Comparison of ENCODE assay signal across 9 cellular contexts in genomic region chr21:42666023-42666747, GRCh38. TPM values are rescaled to one million over a fixed set of nuclear protein-coding genes. Genes with fewer than 3 reads are reported as not detected.
DNase-seq lines count a peak whose midpoint lies in the region; ATAC-seq and TF ChIP-seq lines count a peak whose summit lies in the region.
"Had no signal": no experiment of that assay in that cellular context is flagged by ENCODE, and none has a peak within 500 bp of the region (broad histone marks: within the 10 kb centered on the region; RNA-seq: fewer than 3 reads in every experiment).

No MANE protein-coding gene starts in this region.

- H3K9me3 Mint-ChIP-seq in activated T-helper 1 cell treated with anti-CD3 and anti-CD28 coated beads, Interleukin-12 subunit alpha, Interleukin-12 subunit beta, Interleukin-2, Interleukin-4 antibody, amounts not matched to agents 30 ng/mL and 10 ng/mL and 1 ng/mL, durations not matched to agents 14 hours and 24 hours and 36 hours, result no peaks in the 10 kb centered on the region

- ATAC-seq in SK-N-SH treated with all-trans-retinoic acid at 6 μM for 48 hours (no peak), PC-3 (no peak)

- H3K36me3 ChIP-seq in SK-N-SH (replicated peaks in 1 of 2; ENCODE audit: control insufficient read depth in 1 of 2, insufficient read depth in 2 of 2, low read length in 1 of 2), result no peaks in the 10 kb centered on the region
- no peaks in the 10 kb centered on the region for H3K36me3 ChIP-seq in PC-3 (ENCODE audit: low read depth, low read length)

- no peak for TF ChIP-seq EP300 in SK-N-SH (IDR thresholded peaks at IDR 0.05; ENCODE audit: borderline replicate concordance in 1 of 2, low read depth in 1 of 2, low read length in 1 of 2)

- TF ChIP-seq CTCF in SK-N-SH (IDR thresholded peaks at IDR 0.05) (no peak), PC-3 (conservative IDR thresholded peaks at IDR 0.05; ENCODE audit: low read depth, low read length) (no peak)

- POLR2A ChIA-PET in SK-N-SH (lab: Yijun Ruan, JAX) (no interaction called here), PC-3 (lab: Charles Lee; ENCODE audit: unreplicated experiment) (interaction anchor here (0.7 kb wide), 1 partner anchor 284 kb away, joined by 3 read pairs; no protein-coding TSS in a partner anchor)

- H3K27ac Mint-ChIP-seq in activated T-helper 1 cell treated with anti-CD3 and anti-CD28 coated beads, Interleukin-12 subunit alpha, Interleukin-12 subunit beta, Interleukin-2, Interleukin-4 antibody, amounts not matched to agents 30 ng/mL and 10 ng/mL and 1 ng/mL, durations not matched to agents 14 hours and 24 hours and 36 hours, result no peak overlapping the region

- H3K4me2 ChIP-seq in SK-N-SH (no peak overlapping the region), PC-3 (ENCODE audit: low read length) (no peak overlapping the region)

- H3K4me3 ChIP-seq in SK-N-SH (ENCODE audit: low read depth in 2 of 2, low read length in 1 of 2), result no peak overlapping the region
- no peak overlapping the region for H3K4me3 ChIP-seq in PC-3 (ENCODE audit: low read length)

- H3K27ac ChIP-seq in SK-N-SH (ENCODE audit: low read depth in 2 of 2, low read length in 1 of 2) (no peak overlapping the region), PC-3 (ENCODE audit: low read length) (no peak overlapping the region), cingulate gyrus (ENCODE audit: low read depth, low read length) (peak overlapping the region; percentile 90)

- H3K27me3 Mint-ChIP-seq in activated T-helper 1 cell treated with anti-CD3 and anti-CD28 coated beads, Interleukin-12 subunit alpha, Interleukin-12 subunit beta, Interleukin-2, Interleukin-4 antibody, amounts not matched to agents 30 ng/mL and 10 ng/mL and 1 ng/mL, durations not matched to agents 14 hours and 24 hours and 36 hours (ENCODE audit: insufficient read depth), result no peaks in the 10 kb centered on the region

- CTCF ChIA-PET in SK-N-SH (lab: Yijun Ruan, JAX) (interaction anchor here (1.0 to 1.6 kb wide), 2 partner anchors 12 to 14 kb away, joined by 4 read pairs; no protein-coding TSS in a partner anchor), PC-3 (lab: Charles Lee) (no interaction called here)

- no peaks in the 10 kb centered on the region for H3K27me3 ChIP-seq in SK-N-SH (ENCODE audit: insufficient read depth)
- peaks cover 29% of the 10 kb centered on the region for H3K27me3 ChIP-seq in PC-3 (ENCODE audit: low read length)

- intact Hi-C loops in PC-3 (cut with micrococcal nuclease), result no loop called here
- intact Hi-C loops in activated T-helper 1 cell treated with anti-CD3 and anti-CD28 coated beads, Interleukin-12 subunit alpha, Interleukin-12 subunit beta, Interleukin-2, Interleukin-4 antibody, amounts not matched to agents 30 ng/mL and 10 ng/mL and 1 ng/mL, durations not matched to agents 14 hours and 24 hours and 36 hours (cut with micrococcal nuclease), result no loop called here

- H3K79me2 ChIP-seq in SK-N-SH (ENCODE audit: insufficient read depth), result no peaks in the 10 kb centered on the region
- H3K79me2 ChIP-seq in PC-3 (ENCODE audit: low read length), result no peaks in the 10 kb centered on the region

- H3K9me2 ChIP-seq in SK-N-SH (no peaks in the 10 kb centered on the region), PC-3 (replicated peaks; ENCODE audit: low read length) (no peaks in the 10 kb centered on the region)

- no peak for TF ChIP-seq RAD21 in SK-N-SH (IDR thresholded peaks at IDR 0.05; ENCODE audit: low read length)

- H3K9ac ChIP-seq in SK-N-SH (no peak overlapping the region), PC-3 (ENCODE audit: low read length) (no peak overlapping the region)

- no TSS peak for BruUV-seq in PC-3 (replicated peaks; lab: Mats Ljungman, UMichigan)

- no peaks in the 10 kb centered on the region for H3K4me1 Mint-ChIP-seq in activated T-helper 1 cell treated with anti-CD3 and anti-CD28 coated beads, Interleukin-12 subunit alpha, Interleukin-12 subunit beta, Interleukin-2, Interleukin-4 antibody, amounts not matched to agents 30 ng/mL and 10 ng/mL and 1 ng/mL, durations not matched to agents 14 hours and 24 hours and 36 hours (ENCODE audit: low read depth)

- H3F3A ChIP-seq in SK-N-SH (replicated peaks; ENCODE audit: insufficient read depth), result no peaks in the 10 kb centered on the region
- H3F3A ChIP-seq in PC-3 (ENCODE audit: low read length, unreplicated experiment), result no peaks in the 10 kb centered on the region

- H3K9me3 ChIP-seq in SK-N-SH (no peaks in the 10 kb centered on the region), PC-3 (ENCODE audit: low read length) (no peaks in the 10 kb centered on the region)

- no peak overlapping the region for H3K4me3 Mint-ChIP-seq in activated T-helper 1 cell treated with anti-CD3 and anti-CD28 coated beads, Interleukin-12 subunit alpha, Interleukin-12 subunit beta, Interleukin-2, Interleukin-4 antibody, amounts not matched to agents 30 ng/mL and 10 ng/mL and 1 ng/mL, durations not matched to agents 14 hours and 24 hours and 36 hours

- no peak overlapping the region for H2AFZ ChIP-seq in SK-N-SH (ENCODE audit: low read depth)
- H2AFZ ChIP-seq in PC-3 (ENCODE audit: low read length), result no peak overlapping the region

- 68% methylated on average over 16 of the region's 30 CpGs for WGBS in SK-N-SH (ENCODE audit: low lambda C conversion rate)

- H4K20me1 ChIP-seq in SK-N-SH (ENCODE audit: insufficient read depth) (no peaks in the 10 kb centered on the region), PC-3 (ENCODE audit: low read length) (no peaks in the 10 kb centered on the region)

- peak; percentile 86 for DNase-seq in SK-N-SH
- peak; percentile 29 for DNase-seq in PC-3
- DNase-seq in stimulated activated CD8-positive, alpha-beta memory T cell treated with anti-CD3 and anti-CD28 coated beads, Interleukin-4, amount 100 ng/mL, for 48 hours, result peak; percentile 73
- no peak for DNase-seq in RPMI8226
- DNase-seq in HK-2 (ENCODE audit: unreplicated experiment), result no peak
- no peak for DNase-seq in activated T-helper 1 cell treated with anti-CD3 and anti-CD28 coated beads, Interleukin-12 subunit alpha, Interleukin-12 subunit beta, Interleukin-2, Interleukin-4 antibody, amounts not matched to agents 30 ng/mL and 10 ng/mL and 1 ng/mL, durations not matched to agents 14 hours and 24 hours and 36 hours (ENCODE audit: low spot score)
- DNase-seq: foreskin melanocyte had no signal

- peaks cover 0 to 3% of the 10 kb centered on the region in 2 experiments; a peak in 1 of 4 replicates for H3K4me1 ChIP-seq in SK-N-SH (ENCODE audit: control insufficient read depth in 1 of 2, insufficient read depth in 2 of 2, low read depth in 1 of 2, low read length in 1 of 2)
- H3K4me1 ChIP-seq in PC-3 (ENCODE audit: insufficient read depth, low read length), result peaks cover 13% of the 10 kb centered on the region

- no peaks in the 10 kb centered on the region for H3K36me3 Mint-ChIP-seq in activated T-helper 1 cell treated with anti-CD3 and anti-CD28 coated beads, Interleukin-12 subunit alpha, Interleukin-12 subunit beta, Interleukin-2, Interleukin-4 antibody, amounts not matched to agents 30 ng/mL and 10 ng/mL and 1 ng/mL, durations not matched to agents 14 hours and 24 hours and 36 hours (ENCODE audit: low read depth)

TF ChIP-seq in SK-N-SH, 30 proteins besides CTCF, POLR2A, EP300 and RAD21 (continues in another document):
- no peak for TF ChIP-seq GATA2 (CRISPR knock-in tag; IDR thresholded peaks at IDR 0.05)
- TF ChIP-seq MXI1 (IDR thresholded peaks at IDR 0.05; ENCODE audit: low read depth, low read length), result no peak
- no peak for TF ChIP-seq EZH2phosphoT487 (IDR thresholded peaks at IDR 0.05; ENCODE audit: borderline replicate concordance, low read depth)
- no peak for TF ChIP-seq NFIC (IDR thresholded peaks at IDR 0.05; ENCODE audit: borderline replicate concordance)
- no peak for TF ChIP-seq PBX3 (IDR thresholded peaks at IDR 0.05)
- no peak for TF ChIP-seq NRF1 (IDR thresholded peaks at IDR 0.05; ENCODE audit: low read depth, low read length)

TF ChIP-seq in SK-N-SH treated with all-trans-retinoic acid at 6 μM for 48 hours, 23 proteins besides CTCF, POLR2A, EP300 and RAD21 (continues in another document):
- TF ChIP-seq SNAI2 (CRISPR knock-in tag; IDR thresholded peaks at IDR 0.05), result no peak
- TF ChIP-seq ZNF565 (CRISPR knock-in tag; conservative IDR thresholded peaks at IDR 0.05; ENCODE audit: low read depth), result no peak
- TF ChIP-seq TCF4 (CRISPR knock-in tag; IDR thresholded peaks at IDR 0.05; ENCODE audit: borderline replicate concordance), result no peak
- TF ChIP-seq CSDC2 (CRISPR knock-in tag; IDR thresholded peaks at IDR 0.05), result no peak
- no peak for TF ChIP-seq GLIS3 (CRISPR knock-in tag; IDR thresholded peaks at IDR 0.05)
- no peak for TF ChIP-seq ZNF70 (CRISPR knock-in tag; IDR thresholded peaks at IDR 0.05)
- no peak for TF ChIP-seq POU6F1 (CRISPR knock-in tag; IDR thresholded peaks at IDR 0.05; ENCODE audit: borderline replicate concordance, low read depth)
- no peak for TF ChIP-seq ARNTL (CRISPR knock-in tag; IDR thresholded peaks at IDR 0.05; ENCODE audit: borderline replicate concordance, low read depth)

RNA-seq across cellular contexts. Expression of gene PDE9A, which starts 12.8 kb away (rescaled TPM):
- polyA plus RNA-seq in SK-N-SH (2012; rRNA removed), result 0.28 and 0.54 TPM in 2 replicates
- 0.75 and 1.3 TPM in 2 replicates for polyA plus RNA-seq in SK-N-SH (2012; cell fraction: cytosol; rRNA removed)
- polyA plus RNA-seq in SK-N-SH (2012; cell fraction: nucleus; rRNA removed), result 0.87 and 1.4 TPM in 2 replicates
- total RNA-seq in PC-3 (2014; rRNA removed), result 0.33 and 1.3 TPM in 2 replicates
- total RNA-seq in activated T-helper 1 cell treated with anti-CD3 and anti-CD28 coated beads, Interleukin-12 subunit alpha, Interleukin-12 subunit beta, Interleukin-2, Interleukin-4 antibody, amounts not matched to agents 30 ng/mL and 10 ng/mL and 1 ng/mL, durations not matched to agents 14 hours and 24 hours and 36 hours, result 9.6 and 9.7 TPM in 2 replicates

Comparison
In these comparisons a context has a peak if more than half of its experiments do, and no peak if none do; other contexts are left out.
1. DNase-seq: peak in SK-N-SH (single experiment), PC-3 (single experiment) and stimulated activated CD8-positive, alpha-beta memory T cell treated with anti-CD3 and anti-CD28 coated beads, Interleukin-4, amount 100 ng/mL, for 48 hours (single experiment); none in RPMI8226 (single experiment), HK-2 (single experiment) and activated T-helper 1 cell treated with anti-CD3 and anti-CD28 coated beads, Interleukin-12 subunit alpha, Interleukin-12 subunit beta, Interleukin-2, Interleukin-4 antibody, amounts not matched to agents 30 ng/mL and 10 ng/mL and 1 ng/mL, durations not matched to agents 14 hours and 24 hours and 36 hours (single experiment).